Comparison of ENCODE assay signal across 9 cellular contexts in genomic region chr1:46036894-46037596, GRCh38.
DNase-seq lines count a peak whose midpoint lies in the region; ATAC-seq, FAIRE-seq and TF ChIP-seq lines count a peak whose summit lies in the region.
"Had no signal": no experiment of that assay in that cellular context is flagged by ENCODE, and none has a peak within 500 bp of the region (broad histone marks: within the 10 kb centered on the region; RNA-seq: fewer than 3 reads in every experiment).

No MANE protein-coding gene starts in this region.

- H2AFZ ChIP-seq in HepG2 (ENCODE audit: low read length) = no peak overlapping the region

- H3K36me3 ChIP-seq in HepG2 (replicated peaks in 1 of 2; ENCODE audit: control insufficient read depth in 1 of 2, insufficient read depth in 2 of 2, low read length in 2 of 2) = peaks cover 3 to 9% of the 10 kb centered on the region in 2 experiments; a peak in 4 of 5 replicates

- H3K27ac Mint-ChIP-seq in activated CD4-positive, alpha-beta T cell treated with anti-CD3 and anti-CD28 coated beads, Interleukin-2, amount 10 ng/mL, durations not matched to agents 24 days and 14 days = no peak overlapping the region

- in situ Hi-C loops in Caki2 (cut with HindIII; ENCODE audit: low pct_unique_long_range_greater_than_20kb, low sequenced_read_pairs) = no loop called here
- in situ Hi-C loops in HepG2 (cut with HindIII; ENCODE audit: extremely low pct_ligation_motif_present, low pct_unique_long_range_greater_than_20kb) = loop anchor here (5.0 kb wide), 2 partner anchors 140 to 185 kb away; partner anchors contain the start of genes P3R3URF and TSPAN1

- no peaks in the 10 kb centered on the region for H3K9me3 Mint-ChIP-seq in activated CD4-positive, alpha-beta T cell treated with anti-CD3 and anti-CD28 coated beads, Interleukin-2, amount 10 ng/mL, durations not matched to agents 24 days and 14 days

- no peak overlapping the region for H3K9ac ChIP-seq in HepG2 (ENCODE audit: insufficient read depth, low read depth, low read length)

- H3K9me3 ChIP-seq in HepG2 (ENCODE audit: low read length) = no peaks in the 10 kb centered on the region

- H3K4me3 ChIP-seq in choroid plexus epithelial cell (ENCODE audit: low read depth, low read length) = no peak overlapping the region
- no peak overlapping the region for H3K4me3 ChIP-seq in HepG2 (replicated peaks in 1 of 3; ENCODE audit: insufficient read depth in 1 of 3, low read depth in 2 of 3, low read length in 3 of 3)

- H3K4me2 ChIP-seq in HepG2 (ENCODE audit: low read depth, low read length) = no peak overlapping the region

- no peaks in the 10 kb centered on the region for H3K27me3 Mint-ChIP-seq in activated CD4-positive, alpha-beta T cell treated with anti-CD3 and anti-CD28 coated beads, Interleukin-2, amount 10 ng/mL, durations not matched to agents 24 days and 14 days

- peak; percentile 44 for ATAC-seq in HG02642 (IDR thresholded peaks at IDR 0.05; ENCODE audit: poor library complexity, unreplicated experiment)
- ATAC-seq in HepG2 = peak; percentile 73
- no peak for ATAC-seq in GM19035 (IDR thresholded peaks at IDR 0.05; ENCODE audit: unreplicated experiment)

- TSS peak; percentile 21 for BruUV-seq in HepG2 (replicated peaks; lab: Mats Ljungman, UMichigan)

- POLR2A ChIA-PET in HepG2 (lab: Yijun Ruan, JAX) = no interaction called here

- H3K4me1 Mint-ChIP-seq in activated CD4-positive, alpha-beta T cell treated with anti-CD3 and anti-CD28 coated beads, Interleukin-2, amount 10 ng/mL, durations not matched to agents 24 days and 14 days = no peaks in the 10 kb centered on the region

- TF ChIP-seq POLR2A in HepG2 (IDR thresholded peaks at IDR 0.05; ENCODE audit: insufficient read depth in 1 of 2, low read depth in 2 of 2, low read length in 2 of 2) = no peak

- 17% methylated on average over 8 of the region's 9 CpGs for WGBS in HepG2 (ENCODE audit: low lambda C conversion rate)

- H3K79me2 ChIP-seq in HepG2 (ENCODE audit: insufficient read depth, low read length) = no peaks in the 10 kb centered on the region

- DNase-seq in Caki2 (ENCODE audit: low read depth) (peak; percentile 61), NCI-H524 treated with DMSO at 0.1 percent for 48 hours (lab: John Stamatoyannopoulos, UW) (peak; percentile 24), choroid plexus epithelial cell (ENCODE audit: low read depth) (peak; percentile 91), HepG2 (ENCODE audit: low spot score) (peak; percentile 55)
- peak; percentile 95 for DNase-seq in activated CD4-positive, alpha-beta T cell treated with anti-CD3 and anti-CD28 coated beads, Interleukin-2, amount 10 ng/mL, durations not matched to agents 24 days and 14 days
- DNase-seq in stimulated activated CD4-positive, alpha-beta T cell treated with anti-CD3 and anti-CD28 coated beads, Interleukin-4, amount 100 ng/mL, for 48 hours (ENCODE audit: low read depth in 2 of 2) = peak; percentile 72 to 86

- intact Hi-C loops in activated CD4-positive, alpha-beta T cell treated with anti-CD3 and anti-CD28 coated beads, Interleukin-2, amount 10 ng/mL, durations not matched to agents 24 days and 14 days (cut with micrococcal nuclease) = loop anchor here (1.0 kb wide), 2 partner anchors 142 to 186 kb away; no protein-coding TSS in a partner anchor
- intact Hi-C loops in HepG2 (cut with micrococcal nuclease; ENCODE audit: unreplicated experiment) = loop anchor here (1.0 kb wide), 2 partner anchors 142 to 186 kb away; no protein-coding TSS in a partner anchor

- TF ChIP-seq RAD21 in HepG2 (CRISPR knock-in tag; IDR thresholded peaks at IDR 0.05) = peak; percentile 92

- no peak for TF ChIP-seq EP300 in HepG2 (IDR thresholded peaks at IDR 0.05; ENCODE audit: low read depth in 2 of 2, low read length in 2 of 2)
- no peak for TF ChIP-seq EP300 in HepG2 (CRISPR knock-in tag; IDR thresholded peaks at IDR 0.05; ENCODE audit: borderline replicate concordance)

- peak; percentile 99 for TF ChIP-seq CTCF in choroid plexus epithelial cell (conservative IDR thresholded peaks at IDR 0.05; ENCODE audit: low read depth, low read length)
- peak; percentile 96 for TF ChIP-seq CTCF in HepG2 (CRISPR knock-in tag; IDR thresholded peaks at IDR 0.05)

- no peak overlapping the region for H3K4me3 Mint-ChIP-seq in activated CD4-positive, alpha-beta T cell treated with anti-CD3 and anti-CD28 coated beads, Interleukin-2, amount 10 ng/mL, durations not matched to agents 24 days and 14 days

- peak; percentile 70 for FAIRE-seq in HepG2 (lab: Jason Lieb, UNC)
- FAIRE-seq: TTC549 had no signal

- H4K20me1 ChIP-seq in HepG2 (ENCODE audit: insufficient read depth, low read length) = no peaks in the 10 kb centered on the region

- no peak overlapping the region for H3K27ac ChIP-seq in HepG2 (ENCODE audit: extremely low read length, insufficient read depth, low read length)

- no peaks in the 10 kb centered on the region; a peak in 1 of 5 replicates for H3K27me3 ChIP-seq in HepG2 (ENCODE audit: control insufficient read depth in 1 of 2, insufficient read depth in 2 of 2, low read length in 2 of 2)

- CTCF ChIA-PET in HepG2 (lab: Yijun Ruan, JAX; ENCODE audit: low intra/inter-chr PET ratio, low total read pairs) = interaction anchor here (0.8 to 5.2 kb wide), 3 partner anchors 139 to 186 kb away, joined by 3 to 88 read pairs (median 21); partner anchors contain the start of gene P3R3URF

- H3K4me1 ChIP-seq in HepG2 (ENCODE audit: insufficient read depth, low read length) = no peaks in the 10 kb centered on the region

- no peaks in the 10 kb centered on the region for H3K36me3 Mint-ChIP-seq in activated CD4-positive, alpha-beta T cell treated with anti-CD3 and anti-CD28 coated beads, Interleukin-2, amount 10 ng/mL, durations not matched to agents 24 days and 14 days (ENCODE audit: low read depth)

TF ChIP-seq in HepG2, 621 proteins besides CTCF, POLR2A, EP300 and RAD21 (continues in another document):
- TF ChIP-seq ZNF780A (CRISPR knock-in tag; IDR thresholded peaks at IDR 0.05) (no peak), YEATS4 (CRISPR knock-in tag; IDR thresholded peaks at IDR 0.05; ENCODE audit: borderline replicate concordance) (no peak), ZBTB21 (CRISPR knock-in tag; IDR thresholded peaks at IDR 0.05) (no peak), ZNF446 (CRISPR knock-in tag; IDR thresholded peaks at IDR 0.05) (no peak), ZNF737 (CRISPR knock-in tag; IDR thresholded peaks at IDR 0.05; ENCODE audit: borderline replicate concordance) (no peak), POGZ (CRISPR knock-in tag; IDR thresholded peaks at IDR 0.05) (no peak)
- TF ChIP-seq, protein P1, sequence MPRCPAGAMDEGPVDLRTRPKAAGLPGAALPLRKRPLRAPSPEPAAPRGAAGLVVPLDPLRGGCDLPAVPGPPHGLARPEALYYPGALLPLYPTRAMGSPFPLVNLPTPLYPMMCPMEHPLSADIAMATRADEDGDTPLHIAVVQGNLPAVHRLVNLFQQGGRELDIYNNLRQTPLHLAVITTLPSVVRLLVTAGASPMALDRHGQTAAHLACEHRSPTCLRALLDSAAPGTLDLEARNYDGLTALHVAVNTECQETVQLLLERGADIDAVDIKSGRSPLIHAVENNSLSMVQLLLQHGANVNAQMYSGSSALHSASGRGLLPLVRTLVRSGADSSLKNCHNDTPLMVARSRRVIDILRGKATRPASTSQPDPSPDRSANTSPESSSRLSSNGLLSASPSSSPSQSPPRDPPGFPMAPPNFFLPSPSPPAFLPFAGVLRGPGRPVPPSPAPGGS (CRISPR knock-in tag; IDR thresholded peaks at IDR 0.05) = no peak
- TF ChIP-seq, protein P2, sequence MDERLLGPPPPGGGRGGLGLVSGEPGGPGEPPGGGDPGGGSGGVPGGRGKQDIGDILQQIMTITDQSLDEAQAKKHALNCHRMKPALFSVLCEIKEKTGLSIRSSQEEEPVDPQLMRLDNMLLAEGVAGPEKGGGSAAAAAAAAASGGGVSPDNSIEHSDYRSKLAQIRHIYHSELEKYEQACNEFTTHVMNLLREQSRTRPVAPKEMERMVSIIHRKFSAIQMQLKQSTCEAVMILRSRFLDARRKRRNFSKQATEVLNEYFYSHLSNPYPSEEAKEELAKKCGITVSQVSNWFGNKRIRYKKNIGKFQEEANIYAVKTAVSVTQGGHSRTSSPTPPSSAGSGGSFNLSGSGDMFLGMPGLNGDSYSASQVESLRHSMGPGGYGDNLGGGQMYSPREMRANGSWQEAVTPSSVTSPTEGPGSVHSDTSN (CRISPR knock-in tag; IDR thresholded peaks at IDR 0.05) = no peak
- TF ChIP-seq, protein P3, sequence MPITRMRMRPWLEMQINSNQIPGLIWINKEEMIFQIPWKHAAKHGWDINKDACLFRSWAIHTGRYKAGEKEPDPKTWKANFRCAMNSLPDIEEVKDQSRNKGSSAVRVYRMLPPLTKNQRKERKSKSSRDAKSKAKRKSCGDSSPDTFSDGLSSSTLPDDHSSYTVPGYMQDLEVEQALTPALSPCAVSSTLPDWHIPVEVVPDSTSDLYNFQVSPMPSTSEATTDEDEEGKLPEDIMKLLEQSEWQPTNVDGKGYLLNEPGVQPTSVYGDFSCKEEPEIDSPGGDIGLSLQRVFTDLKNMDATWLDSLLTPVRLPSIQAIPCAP (CRISPR knock-in tag; IDR thresholded peaks at IDR 0.05; ENCODE audit: low read depth) = no peak
- TF ChIP-seq, protein P4, sequence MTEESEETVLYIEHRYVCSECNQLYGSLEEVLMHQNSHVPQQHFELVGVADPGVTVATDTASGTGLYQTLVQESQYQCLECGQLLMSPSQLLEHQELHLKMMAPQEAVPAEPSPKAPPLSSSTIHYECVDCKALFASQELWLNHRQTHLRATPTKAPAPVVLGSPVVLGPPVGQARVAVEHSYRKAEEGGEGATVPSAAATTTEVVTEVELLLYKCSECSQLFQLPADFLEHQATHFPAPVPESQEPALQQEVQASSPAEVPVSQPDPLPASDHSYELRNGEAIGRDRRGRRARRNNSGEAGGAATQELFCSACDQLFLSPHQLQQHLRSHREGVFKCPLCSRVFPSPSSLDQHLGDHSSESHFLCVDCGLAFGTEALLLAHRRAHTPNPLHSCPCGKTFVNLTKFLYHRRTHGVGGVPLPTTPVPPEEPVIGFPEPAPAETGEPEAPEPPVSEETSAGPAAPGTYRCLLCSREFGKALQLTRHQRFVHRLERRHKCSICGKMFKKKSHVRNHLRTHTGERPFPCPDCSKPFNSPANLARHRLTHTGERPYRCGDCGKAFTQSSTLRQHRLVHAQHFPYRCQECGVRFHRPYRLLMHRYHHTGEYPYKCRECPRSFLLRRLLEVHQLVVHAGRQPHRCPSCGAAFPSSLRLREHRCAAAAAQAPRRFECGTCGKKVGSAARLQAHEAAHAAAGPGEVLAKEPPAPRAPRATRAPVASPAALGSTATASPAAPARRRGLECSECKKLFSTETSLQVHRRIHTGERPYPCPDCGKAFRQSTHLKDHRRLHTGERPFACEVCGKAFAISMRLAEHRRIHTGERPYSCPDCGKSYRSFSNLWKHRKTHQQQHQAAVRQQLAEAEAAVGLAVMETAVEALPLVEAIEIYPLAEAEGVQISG (CRISPR knock-in tag; IDR thresholded peaks at IDR 0.05) = 0 out of 2 replicates have a peak, but pooled peaks have one; percentile 34

Comparison
In these comparisons a context has a peak if more than half of its experiments do, and no peak if none do; other contexts are left out.
1. DNase-seq: peak in every context shown above with its lines; median percentile 95 in activated CD4-positive, alpha-beta T cell treated with anti-CD3 and anti-CD28 coated beads, Interleukin-2, amount 10 ng/mL, durations not matched to agents 24 days and 14 days; 91 in choroid plexus epithelial cell; 79 in stimulated activated CD4-positive, alpha-beta T cell treated with anti-CD3 and anti-CD28 coated beads, Interleukin-4, amount 100 ng/mL, for 48 hours; 61 in Caki2; 55 in HepG2; 24 in NCI-H524 treated with DMSO at 0.1 percent for 48 hours.